ENCODE assay signal across 19 cellular contexts in genomic region chr1:226609836-226610455, GRCh38.
DNase-seq lines count a peak whose midpoint lies in the region; ATAC-seq and TF ChIP-seq lines count a peak whose summit lies in the region.
"Had no signal": no experiment of that assay in that cellular context is flagged by ENCODE, and none has a peak within 500 bp of the region (broad histone marks: within the 10 kb centered on the region; RNA-seq: fewer than 3 reads in every experiment).

No MANE protein-coding gene starts in this region.

- no peaks in the 10 kb centered on the region for H3K79me2 ChIP-seq in osteoblast (ENCODE audit: insufficient read depth, low read length)

- ATAC-seq in left lobe of liver (no peak), GM21723 (IDR thresholded peaks at IDR 0.05; ENCODE audit: unreplicated experiment) (no peak), lower lobe of right lung (no peak)
- ATAC-seq: gastroesophageal sphincter; stimulated activated memory B cell treated with anti-CD40 and anti-IgM and Interleukin-4, amounts not matched to agents 10 μg/mL and 1 μg/mL and 100 μg/mL, for 72 hours had no signal

- H3K4me1 ChIP-seq in BLaER1 (peaks cover 38% of the 10 kb centered on the region), osteoblast (ENCODE audit: insufficient read depth, low read length) (no peaks in the 10 kb centered on the region), lower lobe of right lung (no peaks in the 10 kb centered on the region)
- H3K4me1 ChIP-seq: thyroid gland had no signal

- H3K9me3 ChIP-seq in BLaER1, result no peaks in the 10 kb centered on the region
- H3K9me3 ChIP-seq in osteoblast (ENCODE audit: low read depth, low read length), result no peaks in the 10 kb centered on the region
- no peaks in the 10 kb centered on the region for H3K9me3 ChIP-seq in lower lobe of right lung
- H3K9me3 ChIP-seq: gastroesophageal sphincter, thyroid gland had no signal

- DNase-seq in NCI-H2171 treated with DMSO at 0.1 percent for 48 hours (lab: John Stamatoyannopoulos, UW) (peak; percentile 78), fibroblast of mammary gland (ENCODE audit: low read depth) (peak; percentile 88), osteoblast (ENCODE audit: insufficient read length, low spot score, missing footprints) (peak; percentile 88), left lobe of liver (ENCODE audit: low spot score) (no peak), lower lobe of right lung (no peak), globus pallidus (ENCODE audit: low spot score) (no peak)
- DNase-seq: activated naive CD4-positive, alpha-beta T cell treated with anti-CD3 and anti-CD28 coated beads, Interleukin-2, amount 10 ng/mL, durations not matched to agents 7 days and 5 days; EL; Karpas-422; left cardiac atrium; midbrain; NCI-H748 treated with DMSO at 0.1 percent for 48 hours; OCI-M1; thyroid gland; WERI-Rb-1 had no signal

- H3K27me3 ChIP-seq in BLaER1, result no peaks in the 10 kb centered on the region
- peaks cover 15% of the 10 kb centered on the region for H3K27me3 ChIP-seq in osteoblast (ENCODE audit: insufficient read depth, low read length)
- H3K27me3 ChIP-seq in lower lobe of right lung (ENCODE audit: low read depth), result no peaks in the 10 kb centered on the region
- H3K27me3 ChIP-seq: gastroesophageal sphincter, thyroid gland had no signal

- H3K27ac ChIP-seq in BLaER1, result peak overlapping the region; percentile 51; the same call in 1 of the 2 replicates
- H3K27ac ChIP-seq in osteoblast (ENCODE audit: low read depth, low read length), result no peak overlapping the region
- H3K27ac ChIP-seq in lower lobe of right lung, result no peak overlapping the region
- H3K27ac ChIP-seq: gastroesophageal sphincter, thyroid gland, WERI-Rb-1 had no signal

- no peak overlapping the region for H3K4me3 ChIP-seq in BLaER1
- H3K4me3 ChIP-seq in fibroblast of mammary gland (ENCODE audit: control insufficient read depth, low read depth, low read length), result no peak overlapping the region
- H3K4me3 ChIP-seq in osteoblast (ENCODE audit: insufficient read depth, low read length), result no peak overlapping the region
- H3K4me3 ChIP-seq in lower lobe of right lung, result no peak overlapping the region
- H3K4me3 ChIP-seq: gastroesophageal sphincter, thyroid gland had no signal

- H4K20me1 ChIP-seq in BLaER1, result no peaks in the 10 kb centered on the region
- H4K20me1 ChIP-seq in osteoblast (ENCODE audit: insufficient read depth, low read length), result no peaks in the 10 kb centered on the region

- TF ChIP-seq CTCF in fibroblast of mammary gland (conservative IDR thresholded peaks at IDR 0.05; ENCODE audit: control insufficient read depth, insufficient read depth, low read depth, low read length), result no peak
- TF ChIP-seq CTCF in osteoblast (IDR thresholded peaks at IDR 0.05; ENCODE audit: extremely low read depth, low read depth, low read length), result no peak
- no peak for TF ChIP-seq CTCF in lower lobe of right lung (IDR thresholded peaks at IDR 0.05)

- H3K4me2 ChIP-seq in BLaER1 (peak overlapping the region; percentile 86), osteoblast (ENCODE audit: insufficient read depth, low read length) (no peak overlapping the region)

- H2AFZ ChIP-seq in osteoblast (ENCODE audit: low read length), result no peak overlapping the region

- H3K36me3 ChIP-seq in BLaER1, result no peaks in the 10 kb centered on the region
- H3K36me3 ChIP-seq in osteoblast (ENCODE audit: insufficient read depth, low read length), result no peaks in the 10 kb centered on the region
- no peaks in the 10 kb centered on the region for H3K36me3 ChIP-seq in lower lobe of right lung
- H3K36me3 ChIP-seq: gastroesophageal sphincter, thyroid gland, WERI-Rb-1 had no signal

- intact Hi-C loops in lower lobe of right lung (cut with DNase I), result no loop called here

- 0 out of 2 replicates have a peak overlapping the region, but pooled peaks have one; percentile 26 for H3K9ac ChIP-seq in BLaER1

Comparison
In these comparisons a context has a peak if more than half of its experiments do, and no peak if none do; other contexts are left out.
1. DNase-seq: peak in NCI-H2171 treated with DMSO at 0.1 percent for 48 hours (single experiment), fibroblast of mammary gland (single experiment) and osteoblast (single experiment); none in left lobe of liver (single experiment), lower lobe of right lung (single experiment) and globus pallidus (single experiment).